Comparison of ENCODE assay signal across 9 cellular contexts in the genomic region with DNA sequence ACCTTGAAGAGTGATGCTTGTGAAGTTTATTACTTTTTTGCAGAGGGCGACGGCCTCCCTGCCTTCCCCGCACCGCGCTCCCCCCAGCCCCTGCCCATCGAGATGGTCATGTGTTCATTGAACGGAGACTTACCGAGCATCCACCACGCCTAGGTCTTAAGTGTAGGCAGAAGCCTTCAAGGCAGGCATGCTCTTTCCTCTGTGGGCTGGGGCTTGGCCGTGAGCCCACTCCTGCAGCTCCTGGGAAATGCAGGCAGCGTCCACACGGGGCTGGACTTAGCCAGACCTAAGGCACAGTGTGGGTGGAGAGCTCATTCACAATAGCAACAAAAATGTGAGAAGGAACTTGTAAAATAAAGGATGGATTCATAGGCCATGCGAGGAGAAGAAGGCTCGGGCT. TPM values are rescaled to one million over a fixed set of nuclear protein-coding genes. Genes with fewer than 3 reads are reported as not detected.
DNase-seq lines count a peak whose midpoint lies in the region; ATAC-seq, FAIRE-seq and TF ChIP-seq lines count a peak whose summit lies in the region.
"Had no signal": no experiment of that assay in that cellular context is flagged by ENCODE, and none has a peak within 500 bp of the region (broad histone marks: within the 10 kb centered on the region; RNA-seq: fewer than 3 reads in every experiment).

No MANE protein-coding gene starts in this region.

- peak overlapping the region; percentile 70 for H3K27ac Mint-ChIP-seq in stimulated activated effector memory CD8-positive, alpha-beta T cell treated with anti-CD3 and anti-CD28 coated beads, Interleukin-12 subunit alpha, Interleukin-12 subunit beta, amount 100 ng/mL, for 72 hours

- H3K4me2 ChIP-seq in GM12878 (ENCODE audit: control insufficient read depth, insufficient read depth): no peak overlapping the region

- H3K27me3 ChIP-seq in GM12878 (replicated peaks in 1 of 2; ENCODE audit: control insufficient read depth in 2 of 2, insufficient read depth in 2 of 2, low read length in 1 of 2) (no peaks in the 10 kb centered on the region), right cardiac atrium (ENCODE audit: control insufficient read depth, insufficient read depth) (no peaks in the 10 kb centered on the region), suprapubic skin (no peaks in the 10 kb centered on the region)

- no peak overlapping the region for H3K27ac ChIP-seq in GM12878 (ENCODE audit: control insufficient read depth, insufficient read depth)
- H3K27ac ChIP-seq in right cardiac atrium (ENCODE audit: low read length): no peak overlapping the region
- no peak overlapping the region for H3K27ac ChIP-seq in suprapubic skin

- no peak for TF ChIP-seq CTCF in GM12878 (IDR thresholded peaks at IDR 0.05 in 2 of 3, conservative IDR thresholded peaks at IDR 0.05 in 1 of 3; ENCODE audit: control insufficient read depth in 2 of 3, extremely low read depth in 1 of 3, insufficient read depth in 1 of 3, low read depth in 3 of 3, low read length in 3 of 3)
- TF ChIP-seq CTCF in suprapubic skin (IDR thresholded peaks at IDR 0.05): no peak

- no peak for FAIRE-seq in GM12878 (lab: Jason Lieb, UNC)
- FAIRE-seq: HTR-8/SVneo had no signal

- H2AFZ ChIP-seq in GM12878 (ENCODE audit: control insufficient read depth, low read depth, low read length): no peak overlapping the region

- H3K9ac ChIP-seq in GM12878 (ENCODE audit: control insufficient read depth, insufficient read depth, low read length): no peak overlapping the region

- H3K4me1 ChIP-seq in GM12878 (ENCODE audit: control insufficient read depth, insufficient read depth, low read length) (no peaks in the 10 kb centered on the region), right cardiac atrium (ENCODE audit: control insufficient read depth, insufficient read depth, low read length) (no peaks in the 10 kb centered on the region), suprapubic skin (peaks cover 33% of the 10 kb centered on the region)

- H3K4me3 ChIP-seq in GM12878 (no peak overlapping the region), right cardiac atrium (ENCODE audit: low read length) (no peak overlapping the region), suprapubic skin (no peak overlapping the region)

- intact Hi-C loops in GM12878 (cut with micrococcal nuclease; ENCODE audit: unreplicated experiment): no loop called here
- intact Hi-C loops in right cardiac atrium (cut with DNase I): no loop called here

- TF ChIP-seq EP300 in GM12878 (IDR thresholded peaks at IDR 0.05; ENCODE audit: borderline replicate concordance in 1 of 2, control insufficient read depth in 1 of 2, low read depth in 2 of 2, low read length in 2 of 2) (no peak), suprapubic skin (IDR thresholded peaks at IDR 0.05) (no peak)

- BruUV-seq in GM12878 (replicated peaks; lab: Mats Ljungman, UMichigan): TSS peak; percentile 22

- SMC1A ChIA-PET in GM12878 (lab: Charles Lee; ENCODE audit: uncharacterized antibody, unreplicated experiment): no interaction called here

- H3K9me3 ChIP-seq in GM12878 (replicated peaks; ENCODE audit: control insufficient read depth, insufficient read depth, low read length) (no peaks in the 10 kb centered on the region), right cardiac atrium (ENCODE audit: control insufficient read depth, low read length) (no peaks in the 10 kb centered on the region), suprapubic skin (no peaks in the 10 kb centered on the region)

- no peak; the same call in 1 of the 2 replicates for TF ChIP-seq POLR2A in GM12878 (IDR thresholded peaks at IDR 0.05; ENCODE audit: low read depth, low read length)
- TF ChIP-seq POLR2A in suprapubic skin (IDR thresholded peaks at IDR 0.05): no peak

- H3K79me2 ChIP-seq in GM12878 (ENCODE audit: control insufficient read depth, insufficient read depth, low read length): no peaks in the 10 kb centered on the region; the same call in none of the 2 replicates

- no peak for TF ChIP-seq RAD21 in GM12878 (IDR thresholded peaks at IDR 0.05; ENCODE audit: insufficient read depth, low read depth, low read length)

- RAD21 ChIA-PET in GM12878 (lab: Charles Lee; ENCODE audit: unreplicated experiment): no interaction called here

- DNase-seq in HCEC 1CT (peak; percentile 39), GM12878 (ENCODE audit: low read depth, low spot score) (no peak), right cardiac atrium (peak; percentile 82 to 93 (median 93)), suprapubic skin (ENCODE audit: low spot score in 2 of 2) (no peak), 8988T (no peak), NOMO-1 treated with DMSO at 0.1 percent for 48 hours (lab: John Stamatoyannopoulos, UW; ENCODE audit: unreplicated experiment) (no peak)
- DNase-seq in stimulated activated effector memory CD8-positive, alpha-beta T cell treated with anti-CD3 and anti-CD28 coated beads, Interleukin-12 subunit alpha, Interleukin-12 subunit beta, amount 100 ng/mL, for 72 hours (ENCODE audit: low spot score in 2 of 2): no peak
- DNase-seq: activated CD4-positive, alpha-beta T cell treated with anti-CD3 and anti-CD28 coated beads for 48 hours had no signal

- H4K20me1 ChIP-seq in GM12878 (ENCODE audit: control insufficient read depth, insufficient read depth): 0 out of 2 replicates have a peak, but pooled peaks cover 2% of the 10 kb centered on the region

- in situ Hi-C loops in GM12878 (cut with MboI): no loop called here

- ATAC-seq in GM12878: no peak
- peak; percentile 84 for ATAC-seq in right cardiac atrium
- no peak for ATAC-seq in stimulated activated effector memory CD8-positive, alpha-beta T cell treated with anti-CD3 and anti-CD28 coated beads, Interleukin-12 subunit alpha, Interleukin-12 subunit beta, amount 100 ng/mL, for 72 hours

- WGBS in GM12878 (ENCODE audit: insufficient coverage, insufficient replicate concordance, low lambda C conversion rate, missing lambda C conversion rate): over 99% methylated on average over 14 of the region's 14 CpGs
- 41% methylated on average over 14 of the region's 14 CpGs for WGBS in right cardiac atrium
- WGBS in suprapubic skin: 68% methylated on average over 14 of the region's 14 CpGs

- H3K4me1 Mint-ChIP-seq in stimulated activated effector memory CD8-positive, alpha-beta T cell treated with anti-CD3 and anti-CD28 coated beads, Interleukin-12 subunit alpha, Interleukin-12 subunit beta, amount 100 ng/mL, for 72 hours: peaks cover 54% of the 10 kb centered on the region

- POLR2A ChIA-PET in GM12878 (lab: Charles Lee): no interaction called here

- H3K4me3 Mint-ChIP-seq in stimulated activated effector memory CD8-positive, alpha-beta T cell treated with anti-CD3 and anti-CD28 coated beads, Interleukin-12 subunit alpha, Interleukin-12 subunit beta, amount 100 ng/mL, for 72 hours: no peak overlapping the region

- H3K36me3 ChIP-seq in GM12878 (ENCODE audit: control insufficient read depth in 2 of 2, insufficient read depth in 2 of 2, low read length in 1 of 2) (peaks cover 9 to 28% of the 10 kb centered on the region in 2 experiments; a peak in 3 of 4 replicates), suprapubic skin (peaks cover 14% of the 10 kb centered on the region)

- no peaks in the 10 kb centered on the region for H3K9me3 Mint-ChIP-seq in stimulated activated effector memory CD8-positive, alpha-beta T cell treated with anti-CD3 and anti-CD28 coated beads, Interleukin-12 subunit alpha, Interleukin-12 subunit beta, amount 100 ng/mL, for 72 hours

- no peaks in the 10 kb centered on the region for H3K36me3 Mint-ChIP-seq in stimulated activated effector memory CD8-positive, alpha-beta T cell treated with anti-CD3 and anti-CD28 coated beads, Interleukin-12 subunit alpha, Interleukin-12 subunit beta, amount 100 ng/mL, for 72 hours

- CTCF ChIA-PET in GM12878 (lab: Yijun Ruan, JAX): no interaction called here

RNA-seq across cellular contexts. Expression of a gene that starts 19.2 kb away (rescaled TPM):
- total RNA-seq in GM12878 (2013; cell fraction: nucleolus; rRNA removed): 595 and 707 TPM in 2 replicates
- total RNA-seq in GM12878 (2014; rRNA removed) (84.7 and 105 TPM in 2 replicates), GM12878 (2014; rRNA removed; fragmentation: Illumina TruSeq; extraction: Trizol) (54.8 and 60.3 TPM in 2 replicates), GM12878 (2021) (129 and 145 TPM in 2 replicates), right cardiac atrium (10 to 100 TPM; 36.3 to 49.7 (median 43.9) TPM), suprapubic skin (100 to 1,000 TPM in 2 of 4 donors, 10 to 100 TPM in 2; 57.8 to 197 (median 94.1) TPM)
- 66.3 TPM for polyA plus RNA-seq in GM12878 (2011; ENCODE audit: low read depth)
- polyA plus RNA-seq in GM12878 (2011; rRNA removed) (58.2 and 76.8 TPM in 2 replicates), GM12878 (2014; fragmentation: Illumina TruSeq; extraction: Trizol) (97.1 and 113 TPM in 2 replicates), GM12878 (2014; fragmentation: Nextera tagmentation; extraction: Ambion mirVana) (10 to 100 TPM; 18.6 to 23.6 TPM), GM12878 (2014; rRNA removed) (79.3 and 95.1 TPM in 2 replicates), GM12878 (2016; fragmentation: Nextera tagmentation; extraction: Ambion mirVana) (10 to 100 TPM; 52.4 to 53.6 TPM), right cardiac atrium (28.7 TPM)
- polyA plus RNA-seq in GM12878 (2011; cell fraction: cytosol; rRNA removed): 51.9 and 56.6 TPM in 2 replicates
- 460 and 635 TPM in 2 replicates for polyA plus RNA-seq in GM12878 (2011; cell fraction: nucleus; rRNA removed)
- polyA plus RNA-seq in GM12878 (2012): 82.0 and 104 TPM in 2 replicates
- polyA minus RNA-seq in GM12878 (2011; rRNA and poly(A)+ RNA removed): 191 and 202 TPM in 2 replicates
- 72.8 and 86.2 TPM in 2 replicates for polyA minus RNA-seq in GM12878 (2011; cell fraction: cytosol; rRNA and poly(A)+ RNA removed)
- 196 and 291 TPM in 2 replicates for polyA minus RNA-seq in GM12878 (2011; cell fraction: nucleus; rRNA and poly(A)+ RNA removed)

RNA-seq across cellular contexts. Expression of a gene that starts 59.7 kb away (rescaled TPM):
- 14.5 and 18.3 TPM in 2 replicates for total RNA-seq in GM12878 (2013; cell fraction: nucleolus; rRNA removed)
- total RNA-seq in GM12878 (2014; rRNA removed) (2.1 and 3.3 TPM in 2 replicates), GM12878 (2014; rRNA removed; fragmentation: Illumina TruSeq; extraction: Trizol) (0.46 and 0.54 TPM in 2 replicates), GM12878 (2021) (1.5 and 2.2 TPM in 2 replicates), right cardiac atrium (1 to 10 TPM; 5.3 to 7.8 (median 6.8) TPM), suprapubic skin (10 to 100 TPM; 14.1 to 38.9 (median 26.5) TPM)
- polyA plus RNA-seq in GM12878 (2011; ENCODE audit: low read depth): 2.1 TPM
- polyA plus RNA-seq in GM12878 (2011; rRNA removed) (0.36 and 0.65 TPM in 2 replicates), GM12878 (2014; fragmentation: Illumina TruSeq; extraction: Trizol) (0.22 and 0.73 TPM in 2 replicates), GM12878 (2014; fragmentation: Nextera tagmentation; extraction: Ambion mirVana) (under 1 TPM in 1 of 2 experiments, not detected in 1; 0.05 TPM), GM12878 (2014; rRNA removed) (4.1 TPM in 2 replicates), GM12878 (2016; fragmentation: Nextera tagmentation; extraction: Ambion mirVana) (1 to 10 TPM; 1.2 to 2.2 TPM), right cardiac atrium (4.4 TPM)
- 1.0 and 1.4 TPM in 2 replicates for polyA plus RNA-seq in GM12878 (2011; cell fraction: cytosol; rRNA removed)
- polyA plus RNA-seq in GM12878 (2011; cell fraction: nucleus; rRNA removed): 12.5 and 13.2 TPM in 2 replicates
- 4.4 and 5.4 TPM in 2 replicates for polyA plus RNA-seq in GM12878 (2012)
- polyA minus RNA-seq in GM12878 (2011; rRNA and poly(A)+ RNA removed): 0.44 and 0.46 TPM in 2 replicates
- polyA minus RNA-seq in GM12878 (2011; cell fraction: cytosol; rRNA and poly(A)+ RNA removed): not detected in 2 replicates
- 2.8 and 4.0 TPM in 2 replicates for polyA minus RNA-seq in GM12878 (2011; cell fraction: nucleus; rRNA and poly(A)+ RNA removed)

RNA-seq across cellular contexts. Expression of a gene that starts 59.8 kb away (rescaled TPM):
- total RNA-seq in GM12878 (2013; cell fraction: nucleolus; rRNA removed): 53.8 and 65.3 TPM in 2 replicates
- 4.4 and 4.5 TPM in 2 replicates for total RNA-seq in GM12878 (2014; rRNA removed)
- 3.4 and 3.9 TPM in 2 replicates for total RNA-seq in GM12878 (2014; rRNA removed; fragmentation: Illumina TruSeq; extraction: Trizol)
- 12.0 and 16.0 TPM in 2 replicates for total RNA-seq in GM12878 (2021)
- polyA plus RNA-seq in GM12878 (2011; ENCODE audit: low read depth): 11.0 TPM
- 5.8 and 6.2 TPM in 2 replicates for polyA plus RNA-seq in GM12878 (2011; rRNA removed)
- polyA plus RNA-seq in GM12878 (2011; cell fraction: cytosol; rRNA removed): 7.8 and 9.5 TPM in 2 replicates
- 69.7 and 83.3 TPM in 2 replicates for polyA plus RNA-seq in GM12878 (2011; cell fraction: nucleus; rRNA removed)
- polyA plus RNA-seq in GM12878 (2012): 22.7 and 24.5 TPM in 2 replicates
- 4.5 and 5.7 TPM in 2 replicates for polyA plus RNA-seq in GM12878 (2014; fragmentation: Illumina TruSeq; extraction: Trizol)
- 1 to 10 TPM in 1 of 2 experiments, under 1 TPM in 1; 0.13 to 1.3 TPM for polyA plus RNA-seq in GM12878 (2014; fragmentation: Nextera tagmentation; extraction: Ambion mirVana)
- polyA plus RNA-seq in GM12878 (2014; rRNA removed): 10.2 and 12.9 TPM in 2 replicates
- polyA plus RNA-seq in GM12878 (2016; fragmentation: Nextera tagmentation; extraction: Ambion mirVana): 10 to 100 TPM; 14.0 to 17.2 TPM
- 3.8 and 4.3 TPM in 2 replicates for polyA minus RNA-seq in GM12878 (2011; rRNA and poly(A)+ RNA removed)
- 4.9 and 10.6 TPM in 2 replicates for polyA minus RNA-seq in GM12878 (2011; cell fraction: cytosol; rRNA and poly(A)+ RNA removed)
- polyA minus RNA-seq in GM12878 (2011; cell fraction: nucleus; rRNA and poly(A)+ RNA removed): 6.4 and 13.8 TPM in 2 replicates
- total RNA-seq in right cardiac atrium: 10 to 100 TPM; 16.6 to 23.4 (median 19.9) TPM
- 13.0 TPM for polyA plus RNA-seq in right cardiac atrium
- 10 to 100 TPM; 27.0 to 79.3 (median 31.2) TPM for total RNA-seq in suprapubic skin

Comparison
In these comparisons a context has a peak if more than half of its experiments do, and no peak if none do; other contexts are left out.
1. DNase-seq: peak in HCEC 1CT (single experiment) and right cardiac atrium (3 of 3); none in GM12878 (single experiment), stimulated activated effector memory CD8-positive, alpha-beta T cell treated with anti-CD3 and anti-CD28 coated beads, Interleukin-12 subunit alpha, Interleukin-12 subunit beta, amount 100 ng/mL, for 72 hours (0 of 2), suprapubic skin (0 of 2), 8988T (single experiment) and NOMO-1 treated with DMSO at 0.1 percent for 48 hours (single experiment).
2. ATAC-seq: peak in right cardiac atrium (2 of 2); none in GM12878 (single experiment) and stimulated activated effector memory CD8-positive, alpha-beta T cell treated with anti-CD3 and anti-CD28 coated beads, Interleukin-12 subunit alpha, Interleukin-12 subunit beta, amount 100 ng/mL, for 72 hours (single experiment).